Comparison of ENCODE assay signal across 13 cellular contexts in the genomic region with DNA sequence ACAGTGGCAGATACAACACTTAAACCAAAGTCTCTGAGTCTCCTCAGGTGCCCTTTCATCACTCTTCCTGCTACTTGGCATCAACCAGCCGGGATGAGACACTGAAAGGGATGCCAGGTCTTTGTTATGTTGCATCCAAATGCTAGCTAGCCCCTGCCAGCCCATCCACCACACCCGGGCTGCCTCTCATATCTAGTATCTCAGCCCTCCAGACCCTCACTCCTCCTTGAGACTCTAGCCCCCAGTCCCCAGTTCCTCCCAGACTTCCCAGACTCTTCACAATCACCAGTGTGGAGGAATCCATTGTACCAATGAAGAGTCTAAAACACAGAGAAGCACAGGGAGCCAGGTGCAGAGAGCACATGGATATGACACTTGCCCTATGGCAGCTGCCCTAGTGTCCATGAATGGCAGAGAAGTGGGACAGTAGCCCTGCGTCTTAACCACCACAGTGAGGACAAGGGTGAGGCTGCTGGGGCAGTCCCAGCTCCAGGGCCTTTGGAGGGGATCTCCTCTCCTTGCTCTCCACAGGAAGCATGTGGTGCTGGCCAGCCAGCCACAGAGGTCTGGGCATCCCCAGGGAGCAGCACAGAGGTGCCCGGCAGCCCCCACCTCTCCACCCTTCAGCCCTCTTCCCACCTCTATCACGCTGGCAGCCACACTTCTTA. TPM values are rescaled to one million over a fixed set of nuclear protein-coding genes. Genes with fewer than 3 reads are reported as not detected.
DNase-seq lines count a peak whose midpoint lies in the region; ATAC-seq and TF ChIP-seq lines count a peak whose summit lies in the region.
"Had no signal": no experiment of that assay in that cellular context is flagged by ENCODE, and none has a peak within 500 bp of the region (broad histone marks: within the 10 kb centered on the region; RNA-seq: fewer than 3 reads in every experiment).

No MANE protein-coding gene starts in this region.

- no peak for TF ChIP-seq POLR2A in gastroesophageal sphincter (IDR thresholded peaks at IDR 0.05)

- TF ChIP-seq CTCF in gastroesophageal sphincter (IDR thresholded peaks at IDR 0.05): no peak
- TF ChIP-seq CTCF in smooth muscle cell (IDR thresholded peaks at IDR 0.05; ENCODE audit: borderline replicate concordance, insufficient read depth, poor library complexity, severe bottlenecking): no peak

- POLR2A ChIA-PET in activated CD4-positive, alpha-beta memory T cell treated with anti-CD3 and anti-CD28 coated beads for 36 hours (lab: Charles Lee): interaction anchor here (1.3 to 1.8 kb wide), 2 partner anchors 8 to 14 kb away, joined by 3 to 4 read pairs; no protein-coding TSS in a partner anchor
- POLR2A ChIA-PET in activated CD4-positive, alpha-beta memory T cell treated with anti-CD3 and anti-CD28 coated beads, Interleukin-2, amount 10 ng/mL, durations not matched to agents 7 days and 5 days (lab: Charles Lee): interaction anchor here (1.0 kb wide), 1 partner anchor 8 kb away, joined by 3 read pairs; no protein-coding TSS in a partner anchor

- no peak for DNase-seq in activated CD4-positive, alpha-beta memory T cell treated with anti-CD3 and anti-CD28 coated beads for 36 hours
- no peak for DNase-seq in activated CD4-positive, alpha-beta memory T cell treated with anti-CD3 and anti-CD28 coated beads, Interleukin-2, amount 10 ng/mL, durations not matched to agents 7 days and 5 days
- DNase-seq in SJSA1 (ENCODE audit: low read depth in 1 of 2, low spot score in 2 of 2) (no peak), smooth muscle cell (lab: John Stamatoyannopoulos, UW; ENCODE audit: unreplicated experiment) (no peak), KG1 (lab: John Stamatoyannopoulos, UW) (no peak)
- DNase-seq: DMS79 treated with DMSO at 0.1 percent for 48 hours, left colon, NCI-H1105, NCI-H526 had no signal

- peaks cover 56% of the 10 kb centered on the region for H3K4me1 Mint-ChIP-seq in activated CD4-positive, alpha-beta memory T cell treated with anti-CD3 and anti-CD28 coated beads for 36 hours (ENCODE audit: low read depth)
- peaks cover 53% of the 10 kb centered on the region for H3K4me1 Mint-ChIP-seq in activated CD4-positive, alpha-beta memory T cell treated with anti-CD3 and anti-CD28 coated beads, Interleukin-2, amount 10 ng/mL, durations not matched to agents 7 days and 5 days

- no peak for TF ChIP-seq EP300 in gastroesophageal sphincter (IDR thresholded peaks at IDR 0.05)

- peaks cover 2% of the 10 kb centered on the region for H3K27me3 Mint-ChIP-seq in activated CD4-positive, alpha-beta memory T cell treated with anti-CD3 and anti-CD28 coated beads for 36 hours
- H3K27me3 Mint-ChIP-seq in activated CD4-positive, alpha-beta memory T cell treated with anti-CD3 and anti-CD28 coated beads, Interleukin-2, amount 10 ng/mL, durations not matched to agents 7 days and 5 days: peaks cover 11% of the 10 kb centered on the region

- H2AFZ ChIP-seq in smooth muscle cell (ENCODE audit: low read depth): no peak overlapping the region

- H3F3A ChIP-seq in smooth muscle cell (ENCODE audit: low read depth): no peaks in the 10 kb centered on the region

- peak overlapping the region; percentile 33 for H3K9ac ChIP-seq in smooth muscle cell (ENCODE audit: low read depth)

- H3K4me1 ChIP-seq in SJSA1 (replicated peaks) (peaks cover 23% of the 10 kb centered on the region), gastroesophageal sphincter (no peaks in the 10 kb centered on the region), smooth muscle cell (ENCODE audit: low read depth) (no peaks in the 10 kb centered on the region)
- H3K4me1 ChIP-seq: pancreas had no signal

- ATAC-seq in gastroesophageal sphincter (peak; percentile 7), GM21515 (IDR thresholded peaks at IDR 0.05; ENCODE audit: unreplicated experiment) (no peak), GM18867 (IDR thresholded peaks at IDR 0.05; ENCODE audit: unreplicated experiment) (no peak)
- ATAC-seq: left colon had no signal

- H3K27ac Mint-ChIP-seq in activated CD4-positive, alpha-beta memory T cell treated with anti-CD3 and anti-CD28 coated beads for 36 hours: peak overlapping the region; percentile 53
- H3K27ac Mint-ChIP-seq in activated CD4-positive, alpha-beta memory T cell treated with anti-CD3 and anti-CD28 coated beads, Interleukin-2, amount 10 ng/mL, durations not matched to agents 7 days and 5 days: no peak overlapping the region

- intact Hi-C loops in activated CD4-positive, alpha-beta memory T cell treated with anti-CD3 and anti-CD28 coated beads for 36 hours (cut with micrococcal nuclease): no loop called here

- H3K9me3 ChIP-seq in SJSA1 (replicated peaks): no peaks in the 10 kb centered on the region
- no peaks in the 10 kb centered on the region for H3K9me3 ChIP-seq in gastroesophageal sphincter
- H3K9me3 ChIP-seq in smooth muscle cell (replicated peaks; ENCODE audit: low read depth): no peaks in the 10 kb centered on the region
- H3K9me3 ChIP-seq: pancreas had no signal

- WGBS in gastroesophageal sphincter (ENCODE audit: low coverage in 1 of 2), 2 donors: 40 to 54% methylated on average over 1 to 4 of the region's 5 CpGs
- WGBS in smooth muscle cell (ENCODE audit: low lambda C conversion rate): 92% methylated on average over 5 of the region's 5 CpGs

- H3K4me2 ChIP-seq in smooth muscle cell: no peak overlapping the region

- no peak overlapping the region for H3K4me3 ChIP-seq in SJSA1
- no peak overlapping the region for H3K4me3 ChIP-seq in gastroesophageal sphincter
- no peak overlapping the region for H3K4me3 ChIP-seq in smooth muscle cell
- H3K4me3 ChIP-seq: pancreas had no signal

- H3K27ac ChIP-seq in SJSA1 (peak overlapping the region; percentile 66), gastroesophageal sphincter (no peak overlapping the region), smooth muscle cell (ENCODE audit: low read depth) (peak overlapping the region; percentile 71)
- H3K27ac ChIP-seq: pancreas had no signal

- no peaks in the 10 kb centered on the region for H3K79me2 ChIP-seq in smooth muscle cell (ENCODE audit: low read depth)

- no peaks in the 10 kb centered on the region for H3K27me3 ChIP-seq in SJSA1 (replicated peaks)
- no peaks in the 10 kb centered on the region for H3K27me3 ChIP-seq in gastroesophageal sphincter
- no peaks in the 10 kb centered on the region for H3K27me3 ChIP-seq in smooth muscle cell (ENCODE audit: low read depth)
- H3K27me3 ChIP-seq: pancreas had no signal

- no peak overlapping the region for H3K4me3 Mint-ChIP-seq in activated CD4-positive, alpha-beta memory T cell treated with anti-CD3 and anti-CD28 coated beads for 36 hours
- no peak overlapping the region for H3K4me3 Mint-ChIP-seq in activated CD4-positive, alpha-beta memory T cell treated with anti-CD3 and anti-CD28 coated beads, Interleukin-2, amount 10 ng/mL, durations not matched to agents 7 days and 5 days

- H3K36me3 Mint-ChIP-seq in activated CD4-positive, alpha-beta memory T cell treated with anti-CD3 and anti-CD28 coated beads for 36 hours: no peaks in the 10 kb centered on the region
- H3K36me3 Mint-ChIP-seq in activated CD4-positive, alpha-beta memory T cell treated with anti-CD3 and anti-CD28 coated beads, Interleukin-2, amount 10 ng/mL, durations not matched to agents 7 days and 5 days (ENCODE audit: low read depth): peaks cover 11% of the 10 kb centered on the region

- no peaks in the 10 kb centered on the region for H4K20me1 ChIP-seq in smooth muscle cell (ENCODE audit: low read depth)

- CTCF ChIA-PET in activated CD4-positive, alpha-beta memory T cell treated with anti-CD3 and anti-CD28 coated beads for 36 hours (lab: Charles Lee): interaction anchor here (1.1 kb wide), 1 partner anchor 21 kb away, joined by 3 read pairs; no protein-coding TSS in a partner anchor
- CTCF ChIA-PET in activated CD4-positive, alpha-beta memory T cell treated with anti-CD3 and anti-CD28 coated beads, Interleukin-2, amount 10 ng/mL, durations not matched to agents 7 days and 5 days (lab: Charles Lee): no interaction called here

- H3K9me3 Mint-ChIP-seq in activated CD4-positive, alpha-beta memory T cell treated with anti-CD3 and anti-CD28 coated beads for 36 hours: no peaks in the 10 kb centered on the region
- H3K9me3 Mint-ChIP-seq in activated CD4-positive, alpha-beta memory T cell treated with anti-CD3 and anti-CD28 coated beads, Interleukin-2, amount 10 ng/mL, durations not matched to agents 7 days and 5 days: peaks cover 4% of the 10 kb centered on the region

- H3K36me3 ChIP-seq in SJSA1: no peaks in the 10 kb centered on the region
- H3K36me3 ChIP-seq in gastroesophageal sphincter: no peaks in the 10 kb centered on the region
- H3K36me3 ChIP-seq in smooth muscle cell (ENCODE audit: low read depth): no peaks in the 10 kb centered on the region
- H3K36me3 ChIP-seq: pancreas had no signal

RNA-seq across cellular contexts. Expression of gene CSF2, which starts 21.6 kb away (rescaled TPM):
- total RNA-seq in activated CD4-positive, alpha-beta memory T cell treated with anti-CD3 and anti-CD28 coated beads for 36 hours: 100 to 1,000 TPM; 125 to 128 TPM
- total RNA-seq in activated CD4-positive, alpha-beta memory T cell treated with anti-CD3 and anti-CD28 coated beads, Interleukin-2, amount 10 ng/mL, durations not matched to agents 7 days and 5 days: 10 to 100 TPM; 30.8 to 32.7 TPM
- 0.68 TPM in 1 of 2 replicates, not detected in the other for total RNA-seq in SJSA1 (2014; rRNA removed; shearing (Covaris generic))
- 1 to 10 TPM in 1 of 4 donors, not detected in 3; 1.1 TPM for total RNA-seq in gastroesophageal sphincter
- not detected in 2 replicates for total RNA-seq in smooth muscle cell
- polyA plus RNA-seq in smooth muscle cell: not detected in 2 replicates
- total RNA-seq: left colon had no signal
- polyA plus RNA-seq: pancreas had no signal

RNA-seq across cellular contexts. Expression of gene IL3, which starts 34.8 kb away (rescaled TPM):
- total RNA-seq in activated CD4-positive, alpha-beta memory T cell treated with anti-CD3 and anti-CD28 coated beads for 36 hours: 10 to 100 TPM; 23.1 to 23.3 TPM
- total RNA-seq in activated CD4-positive, alpha-beta memory T cell treated with anti-CD3 and anti-CD28 coated beads, Interleukin-2, amount 10 ng/mL, durations not matched to agents 7 days and 5 days: 1 to 10 TPM; 1.4 to 1.6 TPM
- total RNA-seq in SJSA1 (2014; rRNA removed; shearing (Covaris generic)): not detected in 2 replicates
- total RNA-seq in gastroesophageal sphincter (not detected), smooth muscle cell (not detected in 2 replicates)
- polyA plus RNA-seq in smooth muscle cell: not detected in 2 replicates
- total RNA-seq: left colon, pancreas had no signal
- polyA plus RNA-seq: pancreas had no signal

Comparison
In these comparisons a context has a peak if more than half of its experiments do, and no peak if none do; other contexts are left out.
1. RNA of gene IL3, which starts 34.8 kb away (total RNA-seq): 23.1 to 23.3 TPM in activated CD4-positive, alpha-beta memory T cell treated with anti-CD3 and anti-CD28 coated beads for 36 hours; 1.4 to 1.6 TPM in activated CD4-positive, alpha-beta memory T cell treated with anti-CD3 and anti-CD28 coated beads, Interleukin-2, amount 10 ng/mL, durations not matched to agents 7 days and 5 days, not detected in SJSA1, not detected in gastroesophageal sphincter and not detected in smooth muscle cell; every median in the first group is over 4 times any median in the second.
2. H3K27ac ChIP-seq: peak in SJSA1 (single experiment) and smooth muscle cell (single experiment); none in gastroesophageal sphincter (0 of 4).
3. RNA of gene CSF2, which starts 21.6 kb away (total RNA-seq): 125 to 128 TPM in activated CD4-positive, alpha-beta memory T cell treated with anti-CD3 and anti-CD28 coated beads for 36 hours and 30.8 to 32.7 TPM in activated CD4-positive, alpha-beta memory T cell treated with anti-CD3 and anti-CD28 coated beads, Interleukin-2, amount 10 ng/mL, durations not matched to agents 7 days and 5 days; 0.68 TPM in SJSA1, 1.1 TPM in gastroesophageal sphincter and not detected in smooth muscle cell; every median in the first group is over 10 times any median in the second.